8 cellular contexts compared by ENCODE assay signal in genomic region chr2:55519908-55520885, GRCh38. TPM values are rescaled to one million over a fixed set of nuclear protein-coding genes. Genes with fewer than 3 reads are reported as not detected.
DNase-seq lines count a peak whose midpoint lies in the region; ATAC-seq, FAIRE-seq and TF ChIP-seq lines count a peak whose summit lies in the region.

No MANE protein-coding gene starts in this region.

- H3K9me3 ChIP-seq in CD4-positive, alpha-beta T cell (ENCODE audit: control insufficient read depth, low read length): no peaks in the 10 kb centered on the region
- no peaks in the 10 kb centered on the region for H3K9me3 ChIP-seq in kidney (ENCODE audit: control insufficient read depth in 1 of 2, low read length in 2 of 2)

- DNase-seq in CD4-positive, alpha-beta T cell: peak; percentile 9 to 48 (median 22)
- DNase-seq in T-cell (peak in 29 of 34 experiments; percentile 3 to 50 (median 24)), caudate nucleus (lab: John Stamatoyannopoulos, UW) (peak in 46 of 61 donors; percentile 4 to 79 (median 56)), kidney (peak; percentile 79), NCI-H2081 treated with DMSO at 0.1 percent for 48 hours (lab: John Stamatoyannopoulos, UW) (no peak)
- peak; percentile 39 for DNase-seq in stimulated activated CD4-positive, alpha-beta T cell treated with anti-CD3 and anti-CD28 coated beads, Interleukin-12 subunit alpha, Interleukin-12 subunit beta, amount 100 ng/mL, for 4 hours

- POLR2A ChIA-PET in CD4-positive, alpha-beta T cell (lab: Charles Lee): interaction anchor here (0.6 to 4.2 kb wide), 39 partner anchors 8 to 1625 kb away, joined by 3 to 136 read pairs (median 5); partner anchors contain the start of genes ACYP2, CCDC88A, CLHC1 and MTIF2
- POLR2A ChIA-PET in T-cell (lab: Charles Lee): interaction anchor here (0.5 to 2.6 kb wide), 30 partner anchors 9 to 1401 kb away, joined by 3 to 49 read pairs (median 4); partner anchors contain the start of genes CLHC1 (in 1 of the 2), PPP4R3B (in 1 of the 2), RPS27A (in 1 of the 2) and RTN4 (in 1 of the 2)

- CTCF ChIA-PET in CD4-positive, alpha-beta T cell (lab: Charles Lee): interaction anchor here (0.7 to 1.6 kb wide), 2 partner anchors 8 to 132 kb away, joined by 3 to 4 read pairs; no protein-coding TSS in a partner anchor
- CTCF ChIA-PET in T-cell (lab: Charles Lee): interaction anchor here (0.7 to 2.4 kb wide), 14 partner anchors 8 to 1472 kb away, joined by 3 to 12 read pairs (median 3); partner anchors contain the start of genes CCDC88A (in 1 of the 2), PPP4R3B (in 1 of the 2) and RTN4 (in 1 of the 2)

- peaks cover under 1 to 8% of the 10 kb centered on the region in 2 donors for H3K36me3 ChIP-seq in kidney (ENCODE audit: control insufficient read depth in 1 of 2, insufficient read depth in 2 of 2, low read length in 2 of 2)

- no peak for FAIRE-seq in kidney (lab: Jason Lieb, UNC)

- peak overlapping the region; percentile 96 for H3K4me3 Mint-ChIP-seq in CD4-positive, alpha-beta T cell
- peak overlapping the region; percentile 95 to 99 (median 97) for H3K4me3 Mint-ChIP-seq in T-cell

- H3K4me3 ChIP-seq in kidney (ENCODE audit: low read length in 2 of 2): peak overlapping the region; percentile 72 to 95

- H3K4me1 ChIP-seq in kidney (ENCODE audit: control insufficient read depth in 1 of 2, insufficient read depth in 1 of 2, low read depth in 1 of 2, low read length in 2 of 2): peaks cover 0 to 3% of the 10 kb centered on the region in 2 donors

- H3K9ac ChIP-seq in kidney (ENCODE audit: low read length in 2 of 2): peak overlapping the region; percentile 27 to 92

- H3K27me3 ChIP-seq in CD4-positive, alpha-beta T cell (ENCODE audit: control insufficient read depth, insufficient read depth, low read length): no peaks in the 10 kb centered on the region

- ATAC-seq in CD4-positive, alpha-beta T cell (ENCODE audit: poor library complexity): peak; percentile 32
- peak; percentile 5 for ATAC-seq in GM19328 (IDR thresholded peaks at IDR 0.05; ENCODE audit: unreplicated experiment)
- peak; percentile 2 for ATAC-seq in HG03442 (IDR thresholded peaks at IDR 0.05; ENCODE audit: unreplicated experiment)
- ATAC-seq in T-cell (replicated peaks in 1 of 4): peak; percentile 17 to 35 (median 28)

- peak overlapping the region; percentile 98 for H3K27ac Mint-ChIP-seq in CD4-positive, alpha-beta T cell
- peak overlapping the region; percentile 99 to 100 for H3K27ac Mint-ChIP-seq in T-cell

- TF ChIP-seq CTCF in CD4-positive, alpha-beta T cell (IDR thresholded peaks at IDR 0.05): no peak
- no peak for TF ChIP-seq CTCF in kidney (IDR thresholded peaks at IDR 0.05; ENCODE audit: borderline replicate concordance, extremely low read depth, insufficient read depth)

- no peaks in the 10 kb centered on the region for H3K9me3 Mint-ChIP-seq in CD4-positive, alpha-beta T cell
- no peaks in the 10 kb centered on the region for H3K9me3 Mint-ChIP-seq in T-cell

- H3K27me3 Mint-ChIP-seq in CD4-positive, alpha-beta T cell: no peaks in the 10 kb centered on the region
- no peaks in the 10 kb centered on the region for H3K27me3 Mint-ChIP-seq in T-cell

- H3K4me1 Mint-ChIP-seq in CD4-positive, alpha-beta T cell (ENCODE audit: low read depth): peaks cover 17% of the 10 kb centered on the region
- H3K4me1 Mint-ChIP-seq in T-cell: peaks cover 17 to 18% (median 17%) of the 10 kb centered on the region in 3 donors

- H3K27ac ChIP-seq in CD4-positive, alpha-beta T cell (ENCODE audit: low read depth, low read length): peak overlapping the region; percentile 86
- H3K27ac ChIP-seq in caudate nucleus (ENCODE audit: low read depth, low read length): peak overlapping the region; percentile 76
- H3K27ac ChIP-seq in kidney (ENCODE audit: low read depth in 2 of 2, low read length in 2 of 2): peak overlapping the region; percentile 62 to 71

- H3K36me3 Mint-ChIP-seq in CD4-positive, alpha-beta T cell (ENCODE audit: low read depth): peaks cover 43% of the 10 kb centered on the region
- peaks cover 4% of the 10 kb centered on the region for H3K36me3 Mint-ChIP-seq in T-cell

- intact Hi-C loops in CD4-positive, alpha-beta T cell (cut with DNase I, micrococcal nuclease): loop anchor here (1.0 to 10.0 kb wide), 7 partner anchors 97 to 798 kb away; partner anchors contain the start of genes CLHC1 (in 2 of the 2), PPP4R3B (in 2 of the 2), RPS27A (in 2 of the 2) and EML6 (in 1 of the 2)
- intact Hi-C loops in kidney (cut with DNase I): no loop called here

RNA-seq across cellular contexts. Expression of gene CFAP36, which starts 0.7 kb away (rescaled TPM):
- 10 to 100 TPM; 40.8 to 42.6 TPM for total RNA-seq in CD4-positive, alpha-beta T cell
- total RNA-seq in T-cell (10 to 100 TPM; 31.1 to 54.9 (median 40.4) TPM), kidney (54.1 TPM)
- 103 TPM for polyA plus RNA-seq in kidney (ENCODE audit: insufficient read depth, low read depth, low replicate concordance)
